Comparison of ENCODE assay signal across 1 cellular context in the genomic region with DNA sequence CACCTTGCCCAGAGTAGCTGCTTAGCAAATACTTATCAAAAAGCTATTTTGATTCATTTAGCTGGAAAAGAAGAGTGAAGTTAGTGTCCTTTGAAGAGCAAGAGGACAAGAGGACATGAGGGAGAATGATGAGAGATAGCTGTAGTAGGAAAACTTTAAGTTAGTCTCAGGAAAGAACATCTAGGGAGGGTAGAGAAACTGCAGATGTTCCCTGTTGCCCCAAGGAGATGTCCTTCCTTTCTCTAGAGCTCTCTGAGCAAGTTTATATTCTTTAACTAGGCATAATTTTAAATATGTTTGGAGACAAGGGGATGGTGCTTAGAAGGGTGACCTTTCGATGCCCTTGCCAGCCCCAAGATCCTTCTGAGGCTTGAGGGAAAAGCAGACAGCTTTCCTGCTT.
TF ChIP-seq lines count a peak whose summit lies in the region.

No MANE protein-coding gene starts in this region.

TF ChIP-seq in H1, 55 proteins besides CTCF, POLR2A, EP300 and RAD21 (continued from another document):
- TF ChIP-seq KDM5A (IDR thresholded peaks at IDR 0.05; ENCODE audit: low read length) (no peak), POU5F1 (IDR thresholded peaks at IDR 0.05; ENCODE audit: low read depth, low read length) (no peak), SIX5 (IDR thresholded peaks at IDR 0.05; ENCODE audit: low read depth, low read length) (no peak)
- TF ChIP-seq, protein P1, sequence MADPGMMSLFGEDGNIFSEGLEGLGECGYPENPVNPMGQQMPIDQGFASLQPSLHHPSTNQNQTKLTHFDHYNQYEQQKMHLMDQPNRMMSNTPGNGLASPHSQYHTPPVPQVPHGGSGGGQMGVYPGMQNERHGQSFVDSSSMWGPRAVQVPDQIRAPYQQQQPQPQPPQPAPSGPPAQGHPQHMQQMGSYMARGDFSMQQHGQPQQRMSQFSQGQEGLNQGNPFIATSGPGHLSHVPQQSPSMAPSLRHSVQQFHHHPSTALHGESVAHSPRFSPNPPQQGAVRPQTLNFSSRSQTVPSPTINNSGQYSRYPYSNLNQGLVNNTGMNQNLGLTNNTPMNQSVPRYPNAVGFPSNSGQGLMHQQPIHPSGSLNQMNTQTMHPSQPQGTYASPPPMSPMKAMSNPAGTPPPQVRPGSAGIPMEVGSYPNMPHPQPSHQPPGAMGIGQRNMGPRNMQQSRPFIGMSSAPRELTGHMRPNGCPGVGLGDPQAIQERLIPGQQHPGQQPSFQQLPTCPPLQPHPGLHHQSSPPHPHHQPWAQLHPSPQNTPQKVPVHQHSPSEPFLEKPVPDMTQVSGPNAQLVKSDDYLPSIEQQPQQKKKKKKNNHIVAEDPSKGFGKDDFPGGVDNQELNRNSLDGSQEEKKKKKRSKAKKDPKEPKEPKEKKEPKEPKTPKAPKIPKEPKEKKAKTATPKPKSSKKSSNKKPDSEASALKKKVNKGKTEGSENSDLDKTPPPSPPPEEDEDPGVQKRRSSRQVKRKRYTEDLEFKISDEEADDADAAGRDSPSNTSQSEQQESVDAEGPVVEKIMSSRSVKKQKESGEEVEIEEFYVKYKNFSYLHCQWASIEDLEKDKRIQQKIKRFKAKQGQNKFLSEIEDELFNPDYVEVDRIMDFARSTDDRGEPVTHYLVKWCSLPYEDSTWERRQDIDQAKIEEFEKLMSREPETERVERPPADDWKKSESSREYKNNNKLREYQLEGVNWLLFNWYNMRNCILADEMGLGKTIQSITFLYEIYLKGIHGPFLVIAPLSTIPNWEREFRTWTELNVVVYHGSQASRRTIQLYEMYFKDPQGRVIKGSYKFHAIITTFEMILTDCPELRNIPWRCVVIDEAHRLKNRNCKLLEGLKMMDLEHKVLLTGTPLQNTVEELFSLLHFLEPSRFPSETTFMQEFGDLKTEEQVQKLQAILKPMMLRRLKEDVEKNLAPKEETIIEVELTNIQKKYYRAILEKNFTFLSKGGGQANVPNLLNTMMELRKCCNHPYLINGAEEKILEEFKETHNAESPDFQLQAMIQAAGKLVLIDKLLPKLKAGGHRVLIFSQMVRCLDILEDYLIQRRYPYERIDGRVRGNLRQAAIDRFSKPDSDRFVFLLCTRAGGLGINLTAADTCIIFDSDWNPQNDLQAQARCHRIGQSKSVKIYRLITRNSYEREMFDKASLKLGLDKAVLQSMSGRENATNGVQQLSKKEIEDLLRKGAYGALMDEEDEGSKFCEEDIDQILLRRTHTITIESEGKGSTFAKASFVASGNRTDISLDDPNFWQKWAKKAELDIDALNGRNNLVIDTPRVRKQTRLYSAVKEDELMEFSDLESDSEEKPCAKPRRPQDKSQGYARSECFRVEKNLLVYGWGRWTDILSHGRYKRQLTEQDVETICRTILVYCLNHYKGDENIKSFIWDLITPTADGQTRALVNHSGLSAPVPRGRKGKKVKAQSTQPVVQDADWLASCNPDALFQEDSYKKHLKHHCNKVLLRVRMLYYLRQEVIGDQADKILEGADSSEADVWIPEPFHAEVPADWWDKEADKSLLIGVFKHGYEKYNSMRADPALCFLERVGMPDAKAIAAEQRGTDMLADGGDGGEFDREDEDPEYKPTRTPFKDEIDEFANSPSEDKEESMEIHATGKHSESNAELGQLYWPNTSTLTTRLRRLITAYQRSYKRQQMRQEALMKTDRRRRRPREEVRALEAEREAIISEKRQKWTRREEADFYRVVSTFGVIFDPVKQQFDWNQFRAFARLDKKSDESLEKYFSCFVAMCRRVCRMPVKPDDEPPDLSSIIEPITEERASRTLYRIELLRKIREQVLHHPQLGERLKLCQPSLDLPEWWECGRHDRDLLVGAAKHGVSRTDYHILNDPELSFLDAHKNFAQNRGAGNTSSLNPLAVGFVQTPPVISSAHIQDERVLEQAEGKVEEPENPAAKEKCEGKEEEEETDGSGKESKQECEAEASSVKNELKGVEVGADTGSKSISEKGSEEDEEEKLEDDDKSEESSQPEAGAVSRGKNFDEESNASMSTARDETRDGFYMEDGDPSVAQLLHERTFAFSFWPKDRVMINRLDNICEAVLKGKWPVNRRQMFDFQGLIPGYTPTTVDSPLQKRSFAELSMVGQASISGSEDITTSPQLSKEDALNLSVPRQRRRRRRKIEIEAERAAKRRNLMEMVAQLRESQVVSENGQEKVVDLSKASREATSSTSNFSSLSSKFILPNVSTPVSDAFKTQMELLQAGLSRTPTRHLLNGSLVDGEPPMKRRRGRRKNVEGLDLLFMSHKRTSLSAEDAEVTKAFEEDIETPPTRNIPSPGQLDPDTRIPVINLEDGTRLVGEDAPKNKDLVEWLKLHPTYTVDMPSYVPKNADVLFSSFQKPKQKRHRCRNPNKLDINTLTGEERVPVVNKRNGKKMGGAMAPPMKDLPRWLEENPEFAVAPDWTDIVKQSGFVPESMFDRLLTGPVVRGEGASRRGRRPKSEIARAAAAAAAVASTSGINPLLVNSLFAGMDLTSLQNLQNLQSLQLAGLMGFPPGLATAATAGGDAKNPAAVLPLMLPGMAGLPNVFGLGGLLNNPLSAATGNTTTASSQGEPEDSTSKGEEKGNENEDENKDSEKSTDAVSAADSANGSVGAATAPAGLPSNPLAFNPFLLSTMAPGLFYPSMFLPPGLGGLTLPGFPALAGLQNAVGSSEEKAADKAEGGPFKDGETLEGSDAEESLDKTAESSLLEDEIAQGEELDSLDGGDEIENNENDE (IDR thresholded peaks at IDR 0.05; ENCODE audit: insufficient replicate concordance, low read length) = no peak
